In the genomic region with DNA sequence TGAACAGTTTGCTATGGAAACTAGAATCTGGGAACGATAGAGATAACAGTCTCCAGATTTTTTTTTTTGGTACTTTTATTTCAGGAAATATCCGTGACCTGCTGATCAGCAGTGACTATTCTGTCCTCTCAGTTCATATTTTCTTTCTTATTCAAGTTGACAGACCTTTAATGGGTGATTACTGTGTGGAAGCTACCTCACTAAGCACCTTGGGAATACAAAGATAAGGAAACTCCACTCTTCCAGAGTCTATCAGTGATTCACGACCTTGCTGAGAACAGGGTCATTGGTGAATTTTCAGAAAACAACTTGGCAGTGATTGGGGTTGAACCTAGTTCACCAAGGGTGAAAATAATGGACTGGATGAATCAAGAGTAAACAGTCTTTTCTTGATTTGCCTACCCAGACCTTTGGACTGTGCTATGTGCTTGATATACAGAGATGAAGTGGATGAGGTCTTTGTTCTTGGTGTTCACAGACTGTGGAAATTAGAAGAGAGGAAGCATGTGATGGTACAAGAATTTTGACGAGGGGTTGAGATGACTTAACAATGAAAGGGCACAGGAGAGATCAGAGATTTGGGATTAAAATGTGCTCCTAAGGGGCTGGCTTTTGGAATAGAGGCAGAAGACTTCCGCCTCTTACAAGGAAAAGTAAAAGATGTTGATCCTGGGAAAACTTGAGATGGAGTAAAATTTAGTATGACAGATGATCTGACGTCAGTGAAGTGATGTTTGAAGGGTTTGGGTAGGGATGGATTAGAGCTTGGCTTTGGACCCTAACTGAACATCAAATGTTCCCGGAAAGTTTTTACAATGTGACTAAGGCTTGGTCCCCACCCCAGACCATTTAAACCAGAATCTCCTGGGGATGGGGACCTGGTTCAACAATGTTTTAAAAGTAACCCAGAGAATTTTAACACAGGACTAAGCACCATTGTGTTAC, we compare ENCODE assay signal across 8 cellular contexts. TPM values are rescaled to one million over a fixed set of nuclear protein-coding genes. Genes with fewer than 3 reads are reported as not detected.
DNase-seq lines count a peak whose midpoint lies in the region; ATAC-seq, FAIRE-seq and TF ChIP-seq lines count a peak whose summit lies in the region.

No MANE protein-coding gene starts in this region.

- no peak for ATAC-seq in activated naive CD8-positive, alpha-beta T cell treated with anti-CD3 and anti-CD28 coated beads, Interleukin-2, amount 10 ng/mL, durations not matched to agents 7 days and 5 days (ENCODE audit: low read depth)
- ATAC-seq in GM18873 (IDR thresholded peaks at IDR 0.05; ENCODE audit: low FRiP score, unreplicated experiment) (no peak), GM18861 (IDR thresholded peaks at IDR 0.05; ENCODE audit: unreplicated experiment) (no peak)

- TF ChIP-seq CTCF in testis (IDR thresholded peaks at IDR 0.05): no peak

- no peaks in the 10 kb centered on the region for H3K9me3 Mint-ChIP-seq in activated CD4-positive, alpha-beta T cell treated with anti-CD3 and anti-CD28 coated beads, Interleukin-2, amount 10 ng/mL, durations not matched to agents 7 days and 5 days
- no peaks in the 10 kb centered on the region for H3K9me3 Mint-ChIP-seq in activated naive CD8-positive, alpha-beta T cell treated with anti-CD3 and anti-CD28 coated beads, Interleukin-2, amount 10 ng/mL, durations not matched to agents 7 days and 5 days

- no peak for DNase-seq in activated CD4-positive, alpha-beta T cell treated with anti-CD3 and anti-CD28 coated beads, Interleukin-2, amount 10 ng/mL, durations not matched to agents 7 days and 5 days
- DNase-seq in activated CD4-positive, alpha-beta T cell treated with anti-CD3 and anti-CD28 coated beads for 4 hours: no peak
- no peak for DNase-seq in activated naive CD8-positive, alpha-beta T cell treated with anti-CD3 and anti-CD28 coated beads, Interleukin-2, amount 10 ng/mL, durations not matched to agents 7 days and 5 days
- no peak for DNase-seq in testis
- DNase-seq in H54 (ENCODE audit: insufficient read length, low spot score): no peak

- no peaks in the 10 kb centered on the region for H3K36me3 ChIP-seq in testis (ENCODE audit: low read depth, missing control alignments)

- TF ChIP-seq POLR2A in testis (IDR thresholded peaks at IDR 0.05) (no peak), H54 (IDR thresholded peaks at IDR 0.05; ENCODE audit: low read depth, low read length) (no peak)

- WGBS in testis, 2 donors: 26 to 37% methylated on average over 7 of the region's 7 CpGs

- peaks cover 33% of the 10 kb centered on the region for H3K4me1 Mint-ChIP-seq in activated CD4-positive, alpha-beta T cell treated with anti-CD3 and anti-CD28 coated beads, Interleukin-2, amount 10 ng/mL, durations not matched to agents 7 days and 5 days
- H3K4me1 Mint-ChIP-seq in activated naive CD8-positive, alpha-beta T cell treated with anti-CD3 and anti-CD28 coated beads, Interleukin-2, amount 10 ng/mL, durations not matched to agents 7 days and 5 days: peaks cover 18% of the 10 kb centered on the region

- H3K9me3 ChIP-seq in testis: no peaks in the 10 kb centered on the region

- peaks cover 15% of the 10 kb centered on the region for H3K4me1 ChIP-seq in testis

- H3K27ac ChIP-seq in layer of hippocampus (ENCODE audit: low read depth, low read length) (peak overlapping the region; percentile 92), testis (peak overlapping the region in 1 of 2 donors; percentile 92)

- H3K4me3 ChIP-seq in testis: peak overlapping the region; percentile 92 to 93

- intact Hi-C loops in testis (cut with DNase I; ENCODE audit: low total_unique reads): no loop called here

- no peak for FAIRE-seq in H54 (lab: Jason Lieb, UNC)

- H3K4me3 Mint-ChIP-seq in activated CD4-positive, alpha-beta T cell treated with anti-CD3 and anti-CD28 coated beads, Interleukin-2, amount 10 ng/mL, durations not matched to agents 7 days and 5 days: peak overlapping the region; percentile 84
- H3K4me3 Mint-ChIP-seq in activated naive CD8-positive, alpha-beta T cell treated with anti-CD3 and anti-CD28 coated beads, Interleukin-2, amount 10 ng/mL, durations not matched to agents 7 days and 5 days: peak overlapping the region; percentile 90

- H3K27me3 ChIP-seq in layer of hippocampus (ENCODE audit: control insufficient read depth, insufficient read depth, low read length) (no peaks in the 10 kb centered on the region), testis (no peaks in the 10 kb centered on the region)

- H3K27me3 Mint-ChIP-seq in activated CD4-positive, alpha-beta T cell treated with anti-CD3 and anti-CD28 coated beads, Interleukin-2, amount 10 ng/mL, durations not matched to agents 7 days and 5 days: peaks cover under 1% of the 10 kb centered on the region
- peaks cover 9% of the 10 kb centered on the region for H3K27me3 Mint-ChIP-seq in activated naive CD8-positive, alpha-beta T cell treated with anti-CD3 and anti-CD28 coated beads, Interleukin-2, amount 10 ng/mL, durations not matched to agents 7 days and 5 days

- peaks cover 14% of the 10 kb centered on the region for H3K36me3 Mint-ChIP-seq in activated CD4-positive, alpha-beta T cell treated with anti-CD3 and anti-CD28 coated beads, Interleukin-2, amount 10 ng/mL, durations not matched to agents 7 days and 5 days (ENCODE audit: low read depth)
- peaks cover 9% of the 10 kb centered on the region for H3K36me3 Mint-ChIP-seq in activated naive CD8-positive, alpha-beta T cell treated with anti-CD3 and anti-CD28 coated beads, Interleukin-2, amount 10 ng/mL, durations not matched to agents 7 days and 5 days

- POLR2A ChIA-PET in activated CD4-positive, alpha-beta T cell treated with anti-CD3 and anti-CD28 coated beads, Interleukin-2, amount 10 ng/mL, durations not matched to agents 7 days and 5 days (lab: Charles Lee): no interaction called here
- POLR2A ChIA-PET in activated naive CD8-positive, alpha-beta T cell treated with anti-CD3 and anti-CD28 coated beads, Interleukin-2, amount 10 ng/mL, durations not matched to agents 7 days and 5 days (lab: Charles Lee): interaction anchor here (1.0 to 2.6 kb wide), 8 partner anchors 8 to 1913 kb away, joined by 3 to 24 read pairs (median 4); a partner anchor contains a TSS

- CTCF ChIA-PET in activated CD4-positive, alpha-beta T cell treated with anti-CD3 and anti-CD28 coated beads, Interleukin-2, amount 10 ng/mL, durations not matched to agents 7 days and 5 days (lab: Charles Lee): interaction anchor here (0.7 kb wide), 2 partner anchors 1076 to 1412 kb away, joined by 3 read pairs; no protein-coding TSS in a partner anchor

- peak overlapping the region; percentile 88 for H3K27ac Mint-ChIP-seq in activated CD4-positive, alpha-beta T cell treated with anti-CD3 and anti-CD28 coated beads, Interleukin-2, amount 10 ng/mL, durations not matched to agents 7 days and 5 days
- peak overlapping the region; percentile 84 for H3K27ac Mint-ChIP-seq in activated naive CD8-positive, alpha-beta T cell treated with anti-CD3 and anti-CD28 coated beads, Interleukin-2, amount 10 ng/mL, durations not matched to agents 7 days and 5 days

RNA-seq across cellular contexts. Expression of a gene that starts 1.2 kb away (rescaled TPM):
- 10 to 100 TPM; 19.3 to 20.2 TPM for total RNA-seq in activated CD4-positive, alpha-beta T cell treated with anti-CD3 and anti-CD28 coated beads, Interleukin-2, amount 10 ng/mL, durations not matched to agents 7 days and 5 days
- 10 to 100 TPM; 17.7 to 18.0 TPM for total RNA-seq in activated naive CD8-positive, alpha-beta T cell treated with anti-CD3 and anti-CD28 coated beads, Interleukin-2, amount 10 ng/mL, durations not matched to agents 7 days and 5 days
- 10 to 100 TPM; 22.3 to 24.2 TPM for total RNA-seq in testis
- 19.8 TPM for polyA plus RNA-seq in testis (ENCODE audit: insufficient read depth, low read depth, low replicate concordance)

RNA-seq across cellular contexts. Expression of a gene that starts 1.2 kb away (rescaled TPM):
- total RNA-seq in activated CD4-positive, alpha-beta T cell treated with anti-CD3 and anti-CD28 coated beads, Interleukin-2, amount 10 ng/mL, durations not matched to agents 7 days and 5 days: 10 to 100 TPM; 13.9 to 14.0 TPM
- 10 to 100 TPM; 13.1 to 15.7 TPM for total RNA-seq in activated naive CD8-positive, alpha-beta T cell treated with anti-CD3 and anti-CD28 coated beads, Interleukin-2, amount 10 ng/mL, durations not matched to agents 7 days and 5 days
- 10 to 100 TPM; 13.3 to 17.5 TPM for total RNA-seq in testis
- polyA plus RNA-seq in testis (ENCODE audit: insufficient read depth, low read depth, low replicate concordance): 14.4 TPM
